15 cellular contexts compared by ENCODE assay signal in the genomic region with DNA sequence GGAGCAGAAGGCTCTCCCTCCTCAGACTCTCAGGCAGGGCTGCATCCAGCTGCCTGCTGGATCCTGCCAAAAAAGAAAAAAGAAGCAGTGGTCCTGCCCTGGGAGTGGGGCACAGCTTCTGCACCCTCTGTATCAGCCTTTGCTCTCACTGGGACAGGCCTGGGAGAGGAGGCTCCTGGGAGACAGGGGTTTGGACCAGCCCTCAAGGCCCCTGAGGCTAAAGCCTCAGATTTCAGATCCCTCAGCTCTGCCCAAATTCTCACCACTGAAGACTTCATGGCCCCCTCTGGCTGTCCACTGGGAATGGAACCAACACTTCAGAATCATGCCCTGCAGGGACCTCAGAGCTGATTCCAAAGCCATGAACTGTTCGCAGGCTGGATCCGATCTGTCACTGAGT.
"Had no signal": no experiment of that assay in that cellular context is flagged by ENCODE, and none has a peak within 500 bp of the region (broad histone marks: within the 10 kb centered on the region; RNA-seq: fewer than 3 reads in every experiment).

No MANE protein-coding gene starts in this region.

- DNase-seq: activated CD4-positive, alpha-beta T cell treated with anti-CD3 and anti-CD28 coated beads, Interleukin-2, amount 10 ng/mL, durations not matched to agents 7 days and 5 days; effector CD8-positive, alpha-beta T cell; foreskin keratinocyte; immature natural killer cell; left cardiac atrium; mammary epithelial cell; naive B cell; T-helper 17 cell had no signal

- H3K36me3 Mint-ChIP-seq: activated naive CD4-positive, alpha-beta T cell treated with anti-CD3 and anti-CD28 coated beads, Interleukin-2, amount 50 U/mL, for 24 hours; immature natural killer cell; naive B cell; neural progenitor cell; stimulated activated memory B cell treated with anti-CD40 and anti-IgM and Interleukin-4, amounts not matched to agents 10 μg/mL and 1 μg/mL and 100 μg/mL, for 72 hours; WTC11 had no signal

- H3K9ac ChIP-seq: neural progenitor cell, parathyroid adenoma had no signal

- H2AFZ ChIP-seq: neural progenitor cell, parathyroid adenoma had no signal

- H3K4me1 ChIP-seq: adrenal gland, foreskin keratinocyte, neural progenitor cell, parathyroid adenoma, tibial artery had no signal

- H3K4me3 Mint-ChIP-seq: activated CD4-positive, alpha-beta T cell treated with anti-CD3 and anti-CD28 coated beads, Interleukin-2, amount 10 ng/mL, durations not matched to agents 7 days and 5 days; activated naive CD4-positive, alpha-beta T cell treated with anti-CD3 and anti-CD28 coated beads, Interleukin-2, amount 50 U/mL, for 24 hours; immature natural killer cell; neural progenitor cell; stimulated activated memory B cell treated with anti-CD40 and anti-IgM and Interleukin-4, amounts not matched to agents 10 μg/mL and 1 μg/mL and 100 μg/mL, for 72 hours; T-helper 17 cell; WTC11 had no signal

- ATAC-seq: foreskin keratinocyte; left cardiac atrium; stimulated activated memory B cell treated with anti-CD40 and anti-IgM and Interleukin-4, amounts not matched to agents 10 μg/mL and 1 μg/mL and 100 μg/mL, for 72 hours; T-helper 17 cell; WTC11 had no signal

- H3K4me1 Mint-ChIP-seq: immature natural killer cell, T-helper 17 cell had no signal

- H3K4me3 ChIP-seq: adrenal gland, neural progenitor cell, tibial artery had no signal

- H3K4me2 ChIP-seq: neural progenitor cell had no signal

- H3K9me3 Mint-ChIP-seq: activated CD4-positive, alpha-beta T cell treated with anti-CD3 and anti-CD28 coated beads, Interleukin-2, amount 10 ng/mL, durations not matched to agents 7 days and 5 days; activated naive CD4-positive, alpha-beta T cell treated with anti-CD3 and anti-CD28 coated beads, Interleukin-2, amount 50 U/mL, for 24 hours; immature natural killer cell; naive B cell; stimulated activated memory B cell treated with anti-CD40 and anti-IgM and Interleukin-4, amounts not matched to agents 10 μg/mL and 1 μg/mL and 100 μg/mL, for 72 hours; WTC11 had no signal

- H3K27me3 ChIP-seq: adrenal gland, foreskin keratinocyte, tibial artery had no signal

- H3K79me2 ChIP-seq: parathyroid adenoma had no signal

- H3K36me3 ChIP-seq: adrenal gland, neural progenitor cell, tibial artery had no signal

- H3K27ac ChIP-seq: adrenal gland, foreskin keratinocyte, neural progenitor cell, parathyroid adenoma, tibial artery had no signal

- H3K27me3 Mint-ChIP-seq: activated CD4-positive, alpha-beta T cell treated with anti-CD3 and anti-CD28 coated beads, Interleukin-2, amount 10 ng/mL, durations not matched to agents 7 days and 5 days; activated naive CD4-positive, alpha-beta T cell treated with anti-CD3 and anti-CD28 coated beads, Interleukin-2, amount 50 U/mL, for 24 hours; stimulated activated memory B cell treated with anti-CD40 and anti-IgM and Interleukin-4, amounts not matched to agents 10 μg/mL and 1 μg/mL and 100 μg/mL, for 72 hours; T-helper 17 cell had no signal

- H3K9me3 ChIP-seq: adrenal gland, tibial artery had no signal

- H3K27ac Mint-ChIP-seq: activated CD4-positive, alpha-beta T cell treated with anti-CD3 and anti-CD28 coated beads, Interleukin-2, amount 10 ng/mL, durations not matched to agents 7 days and 5 days; activated naive CD4-positive, alpha-beta T cell treated with anti-CD3 and anti-CD28 coated beads, Interleukin-2, amount 50 U/mL, for 24 hours; immature natural killer cell; naive B cell; neural progenitor cell; stimulated activated memory B cell treated with anti-CD40 and anti-IgM and Interleukin-4, amounts not matched to agents 10 μg/mL and 1 μg/mL and 100 μg/mL, for 72 hours; T-helper 17 cell; WTC11 had no signal
